Comparison of ENCODE assay signal across 9 cellular contexts in genomic region chr5:84255318-84255717, GRCh38.
DNase-seq lines count a peak whose midpoint lies in the region; ATAC-seq and TF ChIP-seq lines count a peak whose summit lies in the region.
"Had no signal": no experiment of that assay in that cellular context is flagged by ENCODE, and none has a peak within 500 bp of the region (broad histone marks: within the 10 kb centered on the region; RNA-seq: fewer than 3 reads in every experiment).

No MANE protein-coding gene starts in this region.

- H3K36me3 Mint-ChIP-seq in T-helper 2 cell treated with Interferon-gamma antibody and Interleukin-4, amounts not matched to agents 5 μg/mL and 100 μg/mL, for 36 hours (ENCODE audit: low read depth) = no peaks in the 10 kb centered on the region
- H3K36me3 Mint-ChIP-seq: memory B cell had no signal

- H3K27ac ChIP-seq in AG04450 (ENCODE audit: low read depth, low read length) (no peak overlapping the region), fibroblast of lung (ENCODE audit: insufficient read depth, low read length) (no peak overlapping the region), Peyer's patch (no peak overlapping the region)

- CTCF ChIA-PET in AG04450 (lab: Charles Lee) = interaction anchor here (0.6 to 2.4 kb wide), 16 partner anchors 9 to 794 kb away, joined by 3 to 14 read pairs (median 4); no protein-coding TSS in a partner anchor

- no peak for TF ChIP-seq POLR2A in Peyer's patch (IDR thresholded peaks at IDR 0.05)

- H3K27me3 Mint-ChIP-seq in T-helper 2 cell treated with Interferon-gamma antibody and Interleukin-4, amounts not matched to agents 5 μg/mL and 100 μg/mL, for 36 hours (ENCODE audit: low read depth) = no peaks in the 10 kb centered on the region
- H3K27me3 Mint-ChIP-seq: memory B cell had no signal

- no peaks in the 10 kb centered on the region for H3K36me3 ChIP-seq in fibroblast of lung (ENCODE audit: control insufficient read depth, insufficient read depth, low read length)
- H3K36me3 ChIP-seq in Peyer's patch = no peaks in the 10 kb centered on the region

- no peak overlapping the region for H3K27ac Mint-ChIP-seq in T-helper 2 cell treated with Interferon-gamma antibody and Interleukin-4, amounts not matched to agents 5 μg/mL and 100 μg/mL, for 36 hours
- H3K27ac Mint-ChIP-seq: memory B cell had no signal

- H3K27me3 ChIP-seq in AG04450 (ENCODE audit: control insufficient read depth, insufficient read depth, low read length) (no peaks in the 10 kb centered on the region), fibroblast of lung (ENCODE audit: control insufficient read depth, insufficient read depth, low read length) (no peaks in the 10 kb centered on the region), Peyer's patch (no peaks in the 10 kb centered on the region)

- ATAC-seq in GM21528 (IDR thresholded peaks at IDR 0.05; ENCODE audit: low FRiP score, unreplicated experiment) (peak; percentile 58), GM18520 (IDR thresholded peaks at IDR 0.05; ENCODE audit: unreplicated experiment) (no peak)

- H3K4me2 ChIP-seq in fibroblast of lung (ENCODE audit: extremely low read depth, insufficient read depth, low read length) = no peak overlapping the region

- TF ChIP-seq CTCF in AG04450 (IDR thresholded peaks at IDR 0.05; ENCODE audit: low read depth, low read length) (peak; percentile 49), fibroblast of lung (conservative IDR thresholded peaks at IDR 0.05 in 1 of 2, IDR thresholded peaks at IDR 0.05 in 1 of 2; ENCODE audit: low read depth in 1 of 2, low read length in 2 of 2) (peak; percentile 31 to 41), Peyer's patch (IDR thresholded peaks at IDR 0.05) (peak in 1 of 6 experiments; percentile 6)

- no peak for DNase-seq in AG04450 (ENCODE audit: low read depth, low spot score)
- DNase-seq in NCI-H748 (lab: John Stamatoyannopoulos, UW; ENCODE audit: unreplicated experiment) = peak; percentile 75
- DNase-seq in fibroblast of lung (ENCODE audit: low read depth in 2 of 2) = peak; percentile 35 to 63
- no peak for DNase-seq in stimulated activated CD4-positive, alpha-beta T cell treated with anti-CD3 and anti-CD28 coated beads, Interleukin-4, amount 100 ng/mL, for 1 hour
- DNase-seq in Peyer's patch = no peak
- no peak for DNase-seq in T-helper 2 cell treated with Interferon-gamma antibody and Interleukin-4, amounts not matched to agents 5 μg/mL and 100 μg/mL, for 36 hours (ENCODE audit: low spot score)

- H3K4me3 Mint-ChIP-seq in T-helper 2 cell treated with Interferon-gamma antibody and Interleukin-4, amounts not matched to agents 5 μg/mL and 100 μg/mL, for 36 hours = no peak overlapping the region
- H3K4me3 Mint-ChIP-seq: memory B cell had no signal

- no peak overlapping the region for H3K9ac ChIP-seq in fibroblast of lung (ENCODE audit: insufficient read depth, low read length)

- H3K4me1 Mint-ChIP-seq in T-helper 2 cell treated with Interferon-gamma antibody and Interleukin-4, amounts not matched to agents 5 μg/mL and 100 μg/mL, for 36 hours (ENCODE audit: low read depth) = no peaks in the 10 kb centered on the region

- no peaks in the 10 kb centered on the region for H3K9me3 Mint-ChIP-seq in T-helper 2 cell treated with Interferon-gamma antibody and Interleukin-4, amounts not matched to agents 5 μg/mL and 100 μg/mL, for 36 hours

- H3K79me2 ChIP-seq in fibroblast of lung (ENCODE audit: control insufficient read depth, insufficient read depth, low read length) = no peaks in the 10 kb centered on the region

- H3K4me3 ChIP-seq in AG04450 (ENCODE audit: low read depth, low read length) (no peak overlapping the region), fibroblast of lung (replicated peaks in 1 of 4; ENCODE audit: control extremely low read depth in 1 of 4, insufficient read depth in 1 of 4, low read depth in 3 of 4, low read length in 4 of 4) (no peak overlapping the region), Peyer's patch (no peak overlapping the region)

- no peak overlapping the region for H2AFZ ChIP-seq in fibroblast of lung (ENCODE audit: low read length)

- no peaks in the 10 kb centered on the region for H4K20me1 ChIP-seq in fibroblast of lung (ENCODE audit: control insufficient read depth, extremely low read depth, insufficient read depth, low read length)

- POLR2A ChIA-PET in AG04450 (lab: Yijun Ruan, JAX) = no interaction called here

- H3K4me1 ChIP-seq in fibroblast of lung (ENCODE audit: control insufficient read depth, extremely low read depth, insufficient read depth, low read length) (no peaks in the 10 kb centered on the region), Peyer's patch (no peaks in the 10 kb centered on the region)

- no peaks in the 10 kb centered on the region for H3K9me3 ChIP-seq in AG04450 (ENCODE audit: control insufficient read depth, insufficient read depth, low read length)
- no peaks in the 10 kb centered on the region for H3K9me3 ChIP-seq in fibroblast of lung (ENCODE audit: control insufficient read depth, insufficient read depth, low read depth, low read length)
- H3K9me3 ChIP-seq in Peyer's patch = no peaks in the 10 kb centered on the region

Comparison
In these comparisons a context has a peak if more than half of its experiments do, and no peak if none do; other contexts are left out.
1. DNase-seq: peak in NCI-H748 (single experiment) and fibroblast of lung (2 of 2); none in AG04450 (single experiment), stimulated activated CD4-positive, alpha-beta T cell treated with anti-CD3 and anti-CD28 coated beads, Interleukin-4, amount 100 ng/mL, for 1 hour (single experiment), Peyer's patch (0 of 3) and T-helper 2 cell treated with Interferon-gamma antibody and Interleukin-4, amounts not matched to agents 5 μg/mL and 100 μg/mL, for 36 hours (single experiment).